ENCODE assay signal across 20 cellular contexts in genomic region chr6:106256201-106256968, GRCh38.
DNase-seq lines count a peak whose midpoint lies in the region; ATAC-seq and TF ChIP-seq lines count a peak whose summit lies in the region.
"Had no signal": no experiment of that assay in that cellular context is flagged by ENCODE, and none has a peak within 500 bp of the region (broad histone marks: within the 10 kb centered on the region; RNA-seq: fewer than 3 reads in every experiment).

No MANE protein-coding gene starts in this region.

- H3K4me1 ChIP-seq in foreskin keratinocyte = peaks cover 54% of the 10 kb centered on the region
- H3K4me1 ChIP-seq in heart right ventricle = peaks cover 0 to 25% (median 0%) of the 10 kb centered on the region in 9 donors

- in situ Hi-C loops in ACHN (cut with HindIII; ENCODE audit: low pct_ligation_motif_present, low pct_unique_long_range_greater_than_20kb, low sequenced_read_pairs) = no loop called here

- ATAC-seq in SK-N-SH treated with all-trans-retinoic acid at 6 μM for 48 hours = peak; percentile 66
- peak; percentile 88 for ATAC-seq in foreskin keratinocyte
- no peak for ATAC-seq in HG03460 (IDR thresholded peaks at IDR 0.05; ENCODE audit: unreplicated experiment)
- no peak for ATAC-seq in heart right ventricle
- ATAC-seq in GM19467 (IDR thresholded peaks at IDR 0.05; ENCODE audit: unreplicated experiment) = no peak
- ATAC-seq: effector memory CD8-positive, alpha-beta T cell had no signal

- intact Hi-C loops in heart right ventricle (cut with DNase I) = no loop called here

- H3K27ac ChIP-seq in foreskin keratinocyte (peak overlapping the region; percentile 4), heart right ventricle (no peak overlapping the region)
- H3K27ac ChIP-seq: tibial nerve had no signal

- H3K4me3 ChIP-seq in HFF-Myc (replicated peaks; ENCODE audit: low read depth, low read length) = no peak overlapping the region
- no peak overlapping the region for H3K4me3 ChIP-seq in heart right ventricle
- H3K4me3 ChIP-seq: tibial nerve had no signal

- WGBS in heart right ventricle, 2 donors = 95 to 96% methylated on average over 4 of the region's 4 CpGs

- TF ChIP-seq CTCF in HFF-Myc (IDR thresholded peaks at IDR 0.05; ENCODE audit: low read depth, low read length, missing control alignments) (no peak), foreskin keratinocyte (conservative IDR thresholded peaks at IDR 0.05) (no peak), heart right ventricle (IDR thresholded peaks at IDR 0.05) (no peak)

- no peaks in the 10 kb centered on the region for H3K9me3 ChIP-seq in heart right ventricle
- H3K9me3 ChIP-seq: tibial nerve had no signal

- H3K36me3 ChIP-seq in heart right ventricle = no peaks in the 10 kb centered on the region
- H3K36me3 ChIP-seq: tibial nerve had no signal

- H3K27me3 ChIP-seq in foreskin keratinocyte (no peaks in the 10 kb centered on the region), heart right ventricle (no peaks in the 10 kb centered on the region)
- H3K27me3 ChIP-seq: tibial nerve had no signal

- DNase-seq in ACHN = peak; percentile 32
- peak; percentile 56 for DNase-seq in HFF-Myc (ENCODE audit: extremely low read depth, low read depth)
- DNase-seq in foreskin keratinocyte = peak in 1 of 2 donors; percentile 33
- no peak for DNase-seq in NCI-H1930 (lab: John Stamatoyannopoulos, UW)
- DNase-seq in heart right ventricle = no peak
- DNase-seq: activated CD4-positive, alpha-beta T cell treated with anti-CD3 and anti-CD28 coated beads, Interleukin-2, amount 10 ng/mL, durations not matched to agents 24 days and 14 days; activated T-cell treated with anti-CD3 and anti-CD28 coated beads, Interleukin-2, amount 50 U/mL, for 1 hour; caudate nucleus; DMS 273 treated with DMSO at 0.1 percent for 48 hours; effector memory CD8-positive, alpha-beta T cell; H7; midbrain; NCI-H1694; NCI-H774; nucleus accumbens; T1000 had no signal

TF ChIP-seq in SK-N-SH treated with all-trans-retinoic acid at 6 μM for 48 hours, 23 proteins besides CTCF, POLR2A, EP300 and RAD21:
- TF ChIP-seq RARB (CRISPR knock-in tag; IDR thresholded peaks at IDR 0.05) = no peak

Comparison
In these comparisons a context has a peak if more than half of its experiments do, and no peak if none do; other contexts are left out.
1. DNase-seq: peak in ACHN (single experiment) and HFF-Myc (single experiment); none in NCI-H1930 (0 of 2) and heart right ventricle (0 of 2).
2. ATAC-seq: peak in SK-N-SH treated with all-trans-retinoic acid at 6 μM for 48 hours (single experiment) and foreskin keratinocyte (single experiment); none in HG03460 (single experiment), heart right ventricle (0 of 8) and GM19467 (single experiment).